Comparison of ENCODE assay signal across 9 cellular contexts in genomic region chr22:38017272-38017920, GRCh38. TPM values are rescaled to one million over a fixed set of nuclear protein-coding genes. Genes with fewer than 3 reads are reported as not detected.
DNase-seq lines count a peak whose midpoint lies in the region; ATAC-seq and TF ChIP-seq lines count a peak whose summit lies in the region.
"Had no signal": no experiment of that assay in that cellular context is flagged by ENCODE, and none has a peak within 500 bp of the region (broad histone marks: within the 10 kb centered on the region; RNA-seq: fewer than 3 reads in every experiment).

No MANE protein-coding gene starts in this region.

- H3K9me3 ChIP-seq in liver (ENCODE audit: control insufficient read depth in 4 of 4, low read length in 3 of 4) (no peaks in the 10 kb centered on the region), upper lobe of right lung (no peaks in the 10 kb centered on the region)

- no peaks in the 10 kb centered on the region for H3K4me1 Mint-ChIP-seq in activated CD4-positive, alpha-beta T cell treated with anti-CD3 and anti-CD28 coated beads, Interleukin-2, amount 10 ng/mL, durations not matched to agents 24 days and 14 days
- no peaks in the 10 kb centered on the region for H3K4me1 Mint-ChIP-seq in activated CD4-positive, alpha-beta T cell treated with anti-CD3 and anti-CD28 coated beads for 36 hours

- no peaks in the 10 kb centered on the region for H3K36me3 Mint-ChIP-seq in activated CD4-positive, alpha-beta T cell treated with anti-CD3 and anti-CD28 coated beads, Interleukin-2, amount 10 ng/mL, durations not matched to agents 24 days and 14 days (ENCODE audit: low read depth)
- no peaks in the 10 kb centered on the region for H3K36me3 Mint-ChIP-seq in activated CD4-positive, alpha-beta T cell treated with anti-CD3 and anti-CD28 coated beads for 36 hours (ENCODE audit: low read depth)

- no peaks in the 10 kb centered on the region for H3K9me3 Mint-ChIP-seq in activated CD4-positive, alpha-beta T cell treated with anti-CD3 and anti-CD28 coated beads, Interleukin-2, amount 10 ng/mL, durations not matched to agents 24 days and 14 days
- no peaks in the 10 kb centered on the region for H3K9me3 Mint-ChIP-seq in activated CD4-positive, alpha-beta T cell treated with anti-CD3 and anti-CD28 coated beads for 36 hours (ENCODE audit: low read depth)

- POLR2A ChIA-PET in activated CD4-positive, alpha-beta T cell treated with anti-CD3 and anti-CD28 coated beads for 36 hours (lab: Charles Lee): no interaction called here

- H3K4me1 ChIP-seq in liver (ENCODE audit: control insufficient read depth in 4 of 4, insufficient read depth in 4 of 4, low read length in 3 of 4) (peaks cover 0 to 6% (median 0%) of the 10 kb centered on the region in 4 donors), upper lobe of right lung (peaks cover 20% of the 10 kb centered on the region)

- H3K27ac ChIP-seq in liver (ENCODE audit: low read depth in 1 of 2, low read length in 2 of 2) (peak overlapping the region; percentile 14 to 31), upper lobe of right lung (peak overlapping the region; percentile 51)

- 65% methylated on average over 7 of the region's 7 CpGs for WGBS in liver

- H3K9ac ChIP-seq in liver (ENCODE audit: low read depth in 1 of 2, low read length in 2 of 2): no peak overlapping the region

- H3K36me3 ChIP-seq in liver (ENCODE audit: control insufficient read depth in 4 of 4, insufficient read depth in 3 of 4, low read depth in 1 of 4, low read length in 3 of 4) (no peaks in the 10 kb centered on the region), upper lobe of right lung (no peaks in the 10 kb centered on the region)

- H3K4me3 ChIP-seq in liver (ENCODE audit: low read depth in 1 of 3, low read length in 3 of 3): no peak overlapping the region
- no peak overlapping the region for H3K4me3 ChIP-seq in upper lobe of right lung

- TF ChIP-seq CTCF in liver (IDR thresholded peaks at IDR 0.05; ENCODE audit: low read depth, low read length, missing input control): no peak
- TF ChIP-seq CTCF in upper lobe of right lung (IDR thresholded peaks at IDR 0.05): no peak

- H3K27ac Mint-ChIP-seq in activated CD4-positive, alpha-beta T cell treated with anti-CD3 and anti-CD28 coated beads, Interleukin-2, amount 10 ng/mL, durations not matched to agents 24 days and 14 days: no peak overlapping the region
- H3K27ac Mint-ChIP-seq in activated CD4-positive, alpha-beta T cell treated with anti-CD3 and anti-CD28 coated beads for 36 hours: no peak overlapping the region

- intact Hi-C loops in upper lobe of right lung (cut with DNase I): no loop called here
- intact Hi-C loops in activated CD4-positive, alpha-beta T cell treated with anti-CD3 and anti-CD28 coated beads, Interleukin-2, amount 10 ng/mL, durations not matched to agents 24 days and 14 days (cut with micrococcal nuclease): no loop called here
- intact Hi-C loops in activated CD4-positive, alpha-beta T cell treated with anti-CD3 and anti-CD28 coated beads for 36 hours (cut with DNase I, micrococcal nuclease): loop anchor here in 1 of 2 experiments (10.0 kb wide), 1 partner anchor 887 kb away; no protein-coding TSS in a partner anchor

- no peaks in the 10 kb centered on the region for H3K27me3 Mint-ChIP-seq in activated CD4-positive, alpha-beta T cell treated with anti-CD3 and anti-CD28 coated beads, Interleukin-2, amount 10 ng/mL, durations not matched to agents 24 days and 14 days
- H3K27me3 Mint-ChIP-seq in activated CD4-positive, alpha-beta T cell treated with anti-CD3 and anti-CD28 coated beads for 36 hours: no peaks in the 10 kb centered on the region

- CTCF ChIA-PET in activated CD4-positive, alpha-beta T cell treated with anti-CD3 and anti-CD28 coated beads for 36 hours (lab: Charles Lee): interaction anchor here (0.6 to 0.7 kb wide), 2 partner anchors 16 to 98 kb away, joined by 3 read pairs; no protein-coding TSS in a partner anchor

- no peak for TF ChIP-seq RAD21 in liver (IDR thresholded peaks at IDR 0.05)

- ATAC-seq in upper lobe of right lung: peak; percentile 87
- no peak for ATAC-seq in GM18858 (IDR thresholded peaks at IDR 0.05; ENCODE audit: unreplicated experiment)
- no peak for ATAC-seq in activated CD4-positive, alpha-beta T cell treated with anti-CD3 and anti-CD28 coated beads for 36 hours

- DNase-seq in DMS53 (lab: John Stamatoyannopoulos, UW) (peak; percentile 10), DMS53 treated with DMSO at 0.1 percent for 48 hours (lab: John Stamatoyannopoulos, UW; ENCODE audit: unreplicated experiment) (no peak), dedifferentiated amniotic fluid mesenchymal stem cell (ENCODE audit: extremely low spot score) (peak; percentile 31), upper lobe of right lung (peak; percentile 90)
- no peak for DNase-seq in activated CD4-positive, alpha-beta T cell treated with anti-CD3 and anti-CD28 coated beads, Interleukin-2, amount 10 ng/mL, durations not matched to agents 24 days and 14 days
- DNase-seq in activated CD4-positive, alpha-beta T cell treated with anti-CD3 and anti-CD28 coated beads for 36 hours: no peak
- DNase-seq: effector CD4-positive, alpha-beta T cell had no signal

- H3K4me3 Mint-ChIP-seq in activated CD4-positive, alpha-beta T cell treated with anti-CD3 and anti-CD28 coated beads, Interleukin-2, amount 10 ng/mL, durations not matched to agents 24 days and 14 days: no peak overlapping the region
- H3K4me3 Mint-ChIP-seq in activated CD4-positive, alpha-beta T cell treated with anti-CD3 and anti-CD28 coated beads for 36 hours: no peak overlapping the region

- H3K27me3 ChIP-seq in liver (ENCODE audit: control insufficient read depth in 4 of 4, insufficient read depth in 4 of 4, low read length in 3 of 4) (no peaks in the 10 kb centered on the region), upper lobe of right lung (no peaks in the 10 kb centered on the region)

TF ChIP-seq in liver, 16 proteins besides CTCF, POLR2A, EP300 and RAD21:
- TF ChIP-seq FOXA1 (IDR thresholded peaks at IDR 0.05) (no peak), HNF4A (conservative IDR thresholded peaks at IDR 0.05) (no peak), RXRA (IDR thresholded peaks at IDR 0.05) (peak in 1 of 2 donors; percentile 6), EGR1 (IDR thresholded peaks at IDR 0.05; ENCODE audit: low read depth in 2 of 2) (no peak)

RNA-seq across cellular contexts. Expression of gene SOX10, which starts 33.0 kb away (rescaled TPM):
- total RNA-seq in liver: under 1 TPM; 0.05 to 0.08 TPM
- polyA plus RNA-seq in liver: under 1 TPM; 0.06 to 0.29 TPM
- not detected for total RNA-seq in upper lobe of right lung
- not detected in 2 replicates for total RNA-seq in activated CD4-positive, alpha-beta T cell treated with anti-CD3 and anti-CD28 coated beads, Interleukin-2, amount 10 ng/mL, durations not matched to agents 24 days and 14 days
- total RNA-seq in activated CD4-positive, alpha-beta T cell treated with anti-CD3 and anti-CD28 coated beads for 36 hours: not detected

RNA-seq across cellular contexts. Expression of gene PICK1, which starts 39.8 kb away (rescaled TPM):
- total RNA-seq in liver (10 to 100 TPM in 1 of 2 donors, 1 to 10 TPM in 1; 5.8 to 25.8 TPM), upper lobe of right lung (31.8 TPM)
- 10 to 100 TPM; 10.3 to 15.9 TPM for polyA plus RNA-seq in liver
- 11.9 and 15.1 TPM in 2 replicates for total RNA-seq in activated CD4-positive, alpha-beta T cell treated with anti-CD3 and anti-CD28 coated beads, Interleukin-2, amount 10 ng/mL, durations not matched to agents 24 days and 14 days
- 10 to 100 TPM; 14.9 to 17.2 TPM for total RNA-seq in activated CD4-positive, alpha-beta T cell treated with anti-CD3 and anti-CD28 coated beads for 36 hours

Comparison
In these comparisons a context has a peak if more than half of its experiments do, and no peak if none do; other contexts are left out.
1. DNase-seq: peak in DMS53 (single experiment), dedifferentiated amniotic fluid mesenchymal stem cell (single experiment) and upper lobe of right lung (single experiment); none in DMS53 treated with DMSO at 0.1 percent for 48 hours (single experiment), activated CD4-positive, alpha-beta T cell treated with anti-CD3 and anti-CD28 coated beads, Interleukin-2, amount 10 ng/mL, durations not matched to agents 24 days and 14 days (single experiment) and activated CD4-positive, alpha-beta T cell treated with anti-CD3 and anti-CD28 coated beads for 36 hours (single experiment).